Comparison of ENCODE assay signal across 17 cellular contexts in genomic region chr5:154820383-154820782, GRCh38.
"Had no signal": no experiment of that assay in that cellular context is flagged by ENCODE, and none has a peak within 500 bp of the region (broad histone marks: within the 10 kb centered on the region; RNA-seq: fewer than 3 reads in every experiment).

No MANE protein-coding gene starts in this region.

- H3K4me3 ChIP-seq: colonic mucosa, esophagus squamous epithelium, hepatocyte, left lung, mucosa of descending colon, prostate gland, suprapubic skin had no signal

- H3K4me1 ChIP-seq: colonic mucosa, left lung, prostate gland had no signal

- ATAC-seq: left lung; mucosa of descending colon; naive thymus-derived CD8-positive, alpha-beta T cell had no signal

- H3K9me3 Mint-ChIP-seq: activated naive CD4-positive, alpha-beta T cell treated with anti-CD3 and anti-CD28 coated beads, Interleukin-2, amount 50 U/mL, for 72 hours; naive thymus-derived CD8-positive, alpha-beta T cell had no signal

- H3K9me3 ChIP-seq: colonic mucosa, esophagus squamous epithelium, left lung, mucosa of descending colon, prostate gland, suprapubic skin had no signal

- H3K36me3 ChIP-seq: colonic mucosa, prostate gland had no signal

- DNase-seq: activated CD4-positive, alpha-beta T cell treated with anti-CD3 and anti-CD28 coated beads, Interleukin-2, amount 50 U/mL, for 1 hour; activated CD4-positive, CD25-positive, alpha-beta regulatory T cell; caudate nucleus; colonic mucosa; esophagus squamous epithelium; left lung; mucosa of descending colon; naive thymus-derived CD8-positive, alpha-beta T cell; occipital lobe; SIG-M5; stimulated activated CD4-positive, alpha-beta T cell treated with anti-CD3 and anti-CD28 coated beads, Interleukin-2, amount 100 ng/mL, for 48 hours; stimulated activated naive CD4-positive, alpha-beta T cell treated with Interleukin-2 at 50 U/mL for 16 hours; trophoblast cell had no signal

- H3K27ac ChIP-seq: colonic mucosa, esophagus squamous epithelium, hepatocyte, left lung, prostate gland, suprapubic skin had no signal

- H3K27me3 Mint-ChIP-seq: naive thymus-derived CD8-positive, alpha-beta T cell had no signal

- H3K27me3 ChIP-seq: colonic mucosa, esophagus squamous epithelium, hepatocyte, left lung, suprapubic skin had no signal
